In genomic region chr3:59772416-59773408, GRCh38 we compare ENCODE assay signal across 12 cellular contexts.
DNase-seq lines count a peak whose midpoint lies in the region; ATAC-seq and TF ChIP-seq lines count a peak whose summit lies in the region.
"Had no signal": no experiment of that assay in that cellular context is flagged by ENCODE, and none has a peak within 500 bp of the region (broad histone marks: within the 10 kb centered on the region; RNA-seq: fewer than 3 reads in every experiment).

No MANE protein-coding gene starts in this region.

- no peak for TF ChIP-seq CTCF in GM12865 (IDR thresholded peaks at IDR 0.05; ENCODE audit: insufficient read depth, low read depth, low read length, missing control alignments)
- no peak for TF ChIP-seq CTCF in osteoblast (IDR thresholded peaks at IDR 0.05; ENCODE audit: extremely low read depth, low read depth, low read length)

- no peaks in the 10 kb centered on the region for H3K9me3 ChIP-seq in osteoblast (ENCODE audit: low read depth, low read length)
- H3K9me3 ChIP-seq: esophagus muscularis mucosa, right atrium auricular region had no signal

- H3K4me3 Mint-ChIP-seq in T-cell, result peak overlapping the region; percentile 3 to 74 (median 28)
- H3K4me3 Mint-ChIP-seq in activated T-helper 2 cell treated with anti-CD3 and anti-CD28 coated beads, Interferon-gamma antibody, Interleukin-2, Interleukin-4, amounts not matched to agents 10 μg/mL and 5 μg/mL and 100 μg/mL, durations not matched to agents 14 hours and 24 hours and 36 hours (ENCODE audit: low read depth), result no peak overlapping the region

- H3K27me3 Mint-ChIP-seq in T-cell, result peaks cover 0 to 4% of the 10 kb centered on the region in 2 donors
- H3K27me3 Mint-ChIP-seq in activated T-helper 2 cell treated with anti-CD3 and anti-CD28 coated beads, Interferon-gamma antibody, Interleukin-2, Interleukin-4, amounts not matched to agents 10 μg/mL and 5 μg/mL and 100 μg/mL, durations not matched to agents 14 hours and 24 hours and 36 hours (ENCODE audit: low read depth), result no peaks in the 10 kb centered on the region

- ATAC-seq in T-cell (replicated peaks in 1 of 4), result peak; percentile 72 to 97 (median 93)
- no peak for ATAC-seq in HG03469 (IDR thresholded peaks at IDR 0.05; ENCODE audit: unreplicated experiment)
- ATAC-seq: left lobe of liver had no signal

- no peaks in the 10 kb centered on the region for H3K36me3 ChIP-seq in osteoblast (ENCODE audit: insufficient read depth, low read length)
- H3K36me3 ChIP-seq: esophagus muscularis mucosa, right atrium auricular region had no signal

- no peaks in the 10 kb centered on the region for H3K79me2 ChIP-seq in osteoblast (ENCODE audit: insufficient read depth, low read length)

- H3K4me2 ChIP-seq in osteoblast (ENCODE audit: insufficient read depth, low read length), result peak overlapping the region; percentile 20

- peaks cover 3% of the 10 kb centered on the region for H3K36me3 Mint-ChIP-seq in T-cell
- H3K36me3 Mint-ChIP-seq in activated T-helper 2 cell treated with anti-CD3 and anti-CD28 coated beads, Interferon-gamma antibody, Interleukin-2, Interleukin-4, amounts not matched to agents 10 μg/mL and 5 μg/mL and 100 μg/mL, durations not matched to agents 14 hours and 24 hours and 36 hours (ENCODE audit: low read depth), result peaks cover 29% of the 10 kb centered on the region

- H4K20me1 ChIP-seq in osteoblast (ENCODE audit: insufficient read depth, low read length), result no peaks in the 10 kb centered on the region

- peak overlapping the region in 1 of 2 donors; percentile 21 for H3K27ac Mint-ChIP-seq in T-cell
- peak overlapping the region; percentile 50 for H3K27ac Mint-ChIP-seq in activated T-helper 2 cell treated with anti-CD3 and anti-CD28 coated beads, Interferon-gamma antibody, Interleukin-2, Interleukin-4, amounts not matched to agents 10 μg/mL and 5 μg/mL and 100 μg/mL, durations not matched to agents 14 hours and 24 hours and 36 hours

- POLR2A ChIA-PET in T-cell (lab: Charles Lee), result interaction anchor here in 1 of 2 donors (0.6 kb wide), 1 partner anchor 223 kb away, joined by 3 read pairs; no protein-coding TSS in a partner anchor

- H2AFZ ChIP-seq in osteoblast (ENCODE audit: low read length), result no peak overlapping the region

- H3K27me3 ChIP-seq in osteoblast (ENCODE audit: insufficient read depth, low read length), result no peaks in the 10 kb centered on the region
- H3K27me3 ChIP-seq: esophagus muscularis mucosa, right atrium auricular region had no signal

- H3K4me3 ChIP-seq in GM12865 (ENCODE audit: low read depth, low read length) (no peak overlapping the region), osteoblast (ENCODE audit: insufficient read depth, low read length) (no peak overlapping the region)
- H3K4me3 ChIP-seq: esophagus muscularis mucosa, right atrium auricular region had no signal

- peak overlapping the region; percentile 72 for H3K27ac ChIP-seq in osteoblast (ENCODE audit: low read depth, low read length)
- H3K27ac ChIP-seq: esophagus muscularis mucosa, right atrium auricular region had no signal

- CTCF ChIA-PET in T-cell (lab: Charles Lee), result interaction anchor here in 1 of 2 donors (0.7 to 1.2 kb wide), 4 partner anchors 9 to 554 kb away, joined by 3 to 5 read pairs (median 4); no protein-coding TSS in a partner anchor

- H3K4me1 ChIP-seq in osteoblast (ENCODE audit: insufficient read depth, low read length), result peaks cover 34% of the 10 kb centered on the region
- H3K4me1 ChIP-seq: esophagus muscularis mucosa, right atrium auricular region had no signal

- intact Hi-C loops in activated T-helper 2 cell treated with anti-CD3 and anti-CD28 coated beads, Interferon-gamma antibody, Interleukin-2, Interleukin-4, amounts not matched to agents 10 μg/mL and 5 μg/mL and 100 μg/mL, durations not matched to agents 14 hours and 24 hours and 36 hours (cut with micrococcal nuclease), result loop anchor here (1.0 to 10.0 kb wide), 3 partner anchors 11 to 212 kb away; no protein-coding TSS in a partner anchor

- no peaks in the 10 kb centered on the region for H3K9me3 Mint-ChIP-seq in T-cell
- no peaks in the 10 kb centered on the region for H3K9me3 Mint-ChIP-seq in activated T-helper 2 cell treated with anti-CD3 and anti-CD28 coated beads, Interferon-gamma antibody, Interleukin-2, Interleukin-4, amounts not matched to agents 10 μg/mL and 5 μg/mL and 100 μg/mL, durations not matched to agents 14 hours and 24 hours and 36 hours

- peaks cover 43 to 66% (median 57%) of the 10 kb centered on the region in 3 donors for H3K4me1 Mint-ChIP-seq in T-cell
- H3K4me1 Mint-ChIP-seq in activated T-helper 2 cell treated with anti-CD3 and anti-CD28 coated beads, Interferon-gamma antibody, Interleukin-2, Interleukin-4, amounts not matched to agents 10 μg/mL and 5 μg/mL and 100 μg/mL, durations not matched to agents 14 hours and 24 hours and 36 hours (ENCODE audit: low read depth), result peaks cover 59% of the 10 kb centered on the region

- DNase-seq in GM12865 (ENCODE audit: low read depth) (peak; percentile 41), T-cell (peak; percentile 10 to 66 (median 37)), osteoblast (ENCODE audit: insufficient read length, low spot score, missing footprints) (no peak), SKM-1 treated with dmso at 0.1 percent for 144 hours (lab: John Stamatoyannopoulos, UW; ENCODE audit: unreplicated experiment) (no peak), iPS-NIHi7 (ENCODE audit: extremely low spot score) (no peak), NCI-H2171 (lab: John Stamatoyannopoulos, UW) (no peak)
- peak; percentile 60 for DNase-seq in activated T-helper 2 cell treated with anti-CD3 and anti-CD28 coated beads, Interferon-gamma antibody, Interleukin-2, Interleukin-4, amounts not matched to agents 10 μg/mL and 5 μg/mL and 100 μg/mL, durations not matched to agents 14 hours and 24 hours and 36 hours (ENCODE audit: low spot score)
- DNase-seq: Calu3 had no signal

Comparison
In these comparisons a context has a peak if more than half of its experiments do, and no peak if none do; other contexts are left out.
1. DNase-seq: peak in GM12865 (single experiment), T-cell (34 of 34) and activated T-helper 2 cell treated with anti-CD3 and anti-CD28 coated beads, Interferon-gamma antibody, Interleukin-2, Interleukin-4, amounts not matched to agents 10 μg/mL and 5 μg/mL and 100 μg/mL, durations not matched to agents 14 hours and 24 hours and 36 hours (single experiment); none in osteoblast (single experiment), SKM-1 treated with dmso at 0.1 percent for 144 hours (single experiment), iPS-NIHi7 (single experiment) and NCI-H2171 (single experiment).